ENCODE assay signal across 14 cellular contexts in genomic region chr4:108081251-108081650, GRCh38.
DNase-seq lines count a peak whose midpoint lies in the region; ATAC-seq lines count a peak whose summit lies in the region.
"Had no signal": no experiment of that assay in that cellular context is flagged by ENCODE, and none has a peak within 500 bp of the region (broad histone marks: within the 10 kb centered on the region; RNA-seq: fewer than 3 reads in every experiment).

No MANE protein-coding gene starts in this region.

- H3K27me3 Mint-ChIP-seq in T-helper 2 cell treated with Interferon-gamma antibody and Interleukin-4, amounts not matched to agents 5 μg/mL and 100 μg/mL, for 36 hours (ENCODE audit: low read depth), result no peaks in the 10 kb centered on the region
- no peaks in the 10 kb centered on the region for H3K27me3 Mint-ChIP-seq in activated naive CD8-positive, alpha-beta T cell
- H3K27me3 Mint-ChIP-seq: stimulated activated naive B cell treated with anti-CD40 and anti-IgM and Interleukin-4, amounts not matched to agents 10 μg/mL and 1 μg/mL and 100 μg/mL, for 72 hours had no signal

- no peaks in the 10 kb centered on the region for H3K9me3 Mint-ChIP-seq in T-helper 2 cell treated with Interferon-gamma antibody and Interleukin-4, amounts not matched to agents 5 μg/mL and 100 μg/mL, for 36 hours
- no peaks in the 10 kb centered on the region for H3K9me3 Mint-ChIP-seq in activated naive CD8-positive, alpha-beta T cell (ENCODE audit: low read depth)
- H3K9me3 Mint-ChIP-seq: stimulated activated naive B cell treated with anti-CD40 and anti-IgM and Interleukin-4, amounts not matched to agents 10 μg/mL and 1 μg/mL and 100 μg/mL, for 72 hours had no signal

- H3K36me3 Mint-ChIP-seq in T-helper 2 cell treated with Interferon-gamma antibody and Interleukin-4, amounts not matched to agents 5 μg/mL and 100 μg/mL, for 36 hours (ENCODE audit: low read depth), result peaks cover 54% of the 10 kb centered on the region
- H3K36me3 Mint-ChIP-seq in activated naive CD8-positive, alpha-beta T cell, result peaks cover 36% of the 10 kb centered on the region

- no peak for ATAC-seq in GM19324 (IDR thresholded peaks at IDR 0.05; ENCODE audit: low FRiP score, unreplicated experiment)
- no peak for ATAC-seq in HG02973 (IDR thresholded peaks at IDR 0.05; ENCODE audit: unreplicated experiment)
- ATAC-seq: foreskin keratinocyte; stimulated activated naive B cell treated with anti-CD40 and anti-IgM and Interleukin-4, amounts not matched to agents 10 μg/mL and 1 μg/mL and 100 μg/mL, for 72 hours had no signal

- H3K4me3 Mint-ChIP-seq in T-helper 2 cell treated with Interferon-gamma antibody and Interleukin-4, amounts not matched to agents 5 μg/mL and 100 μg/mL, for 36 hours, result peak overlapping the region; percentile 66
- peak overlapping the region; percentile 82 for H3K4me3 Mint-ChIP-seq in activated naive CD8-positive, alpha-beta T cell
- H3K4me3 Mint-ChIP-seq: stimulated activated naive B cell treated with anti-CD40 and anti-IgM and Interleukin-4, amounts not matched to agents 10 μg/mL and 1 μg/mL and 100 μg/mL, for 72 hours had no signal

- peaks cover 22% of the 10 kb centered on the region for H3K4me1 Mint-ChIP-seq in T-helper 2 cell treated with Interferon-gamma antibody and Interleukin-4, amounts not matched to agents 5 μg/mL and 100 μg/mL, for 36 hours (ENCODE audit: low read depth)
- peaks cover 86% of the 10 kb centered on the region for H3K4me1 Mint-ChIP-seq in activated naive CD8-positive, alpha-beta T cell (ENCODE audit: low read depth)
- H3K4me1 Mint-ChIP-seq: stimulated activated naive B cell treated with anti-CD40 and anti-IgM and Interleukin-4, amounts not matched to agents 10 μg/mL and 1 μg/mL and 100 μg/mL, for 72 hours had no signal

- in situ Hi-C loops in ACHN (cut with HindIII; ENCODE audit: low pct_ligation_motif_present, low pct_unique_long_range_greater_than_20kb, low sequenced_read_pairs), result no loop called here

- H3K27ac Mint-ChIP-seq in T-helper 2 cell treated with Interferon-gamma antibody and Interleukin-4, amounts not matched to agents 5 μg/mL and 100 μg/mL, for 36 hours, result peak overlapping the region; percentile 52
- peak overlapping the region; percentile 98 for H3K27ac Mint-ChIP-seq in activated naive CD8-positive, alpha-beta T cell
- H3K27ac Mint-ChIP-seq: stimulated activated naive B cell treated with anti-CD40 and anti-IgM and Interleukin-4, amounts not matched to agents 10 μg/mL and 1 μg/mL and 100 μg/mL, for 72 hours had no signal

- peak; percentile 38 for DNase-seq in activated CD4-positive, alpha-beta T cell treated with anti-CD3 and anti-CD28 coated beads for 48 hours
- no peak for DNase-seq in activated CD4-positive, alpha-beta T cell treated with anti-CD3 and anti-CD28 coated beads for 1 hour
- DNase-seq in T-helper 2 cell treated with Interferon-gamma antibody and Interleukin-4, amounts not matched to agents 5 μg/mL and 100 μg/mL, for 36 hours (ENCODE audit: low spot score), result no peak
- DNase-seq in stimulated activated CD8-positive, alpha-beta memory T cell treated with anti-CD3 and anti-CD28 coated beads, Interleukin-4, amount 100 ng/mL, for 48 hours, result peak; percentile 47
- no peak for DNase-seq in ACHN
- DNase-seq: dermis blood vessel endothelial cell; foreskin keratinocyte; hippocampal formation; NCI-H1105; NCI-H524; stimulated activated naive B cell treated with anti-CD40 and anti-IgM and Interleukin-4, amounts not matched to agents 10 μg/mL and 1 μg/mL and 100 μg/mL, for 72 hours had no signal

Comparison
In these comparisons a context has a peak if more than half of its experiments do, and no peak if none do; other contexts are left out.
1. DNase-seq: peak in activated CD4-positive, alpha-beta T cell treated with anti-CD3 and anti-CD28 coated beads for 48 hours (single experiment) and stimulated activated CD8-positive, alpha-beta memory T cell treated with anti-CD3 and anti-CD28 coated beads, Interleukin-4, amount 100 ng/mL, for 48 hours (single experiment); none in activated CD4-positive, alpha-beta T cell treated with anti-CD3 and anti-CD28 coated beads for 1 hour (single experiment), T-helper 2 cell treated with Interferon-gamma antibody and Interleukin-4, amounts not matched to agents 5 μg/mL and 100 μg/mL, for 36 hours (single experiment) and ACHN (single experiment).